Comparison of ENCODE assay signal across 24 cellular contexts in the genomic region with DNA sequence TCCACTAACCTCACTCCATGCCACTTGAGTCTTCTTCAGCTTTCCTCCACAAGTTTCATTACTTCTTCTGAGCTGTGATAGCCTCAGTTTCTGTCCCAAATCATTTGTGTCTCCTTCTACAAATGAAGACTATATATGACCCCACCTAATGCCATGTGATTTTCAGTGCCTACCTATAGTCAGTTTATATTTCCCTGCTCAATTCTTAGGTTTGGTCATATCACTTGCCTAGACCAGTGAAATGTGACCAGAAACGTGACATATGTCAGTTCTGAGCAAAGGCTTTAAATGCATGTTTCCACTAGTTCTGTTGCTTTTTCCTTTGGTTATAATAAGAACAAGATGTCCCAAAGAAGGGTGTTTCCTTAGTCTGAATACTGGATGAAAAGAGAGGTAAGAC.
"Had no signal": no experiment of that assay in that cellular context is flagged by ENCODE, and none has a peak within 500 bp of the region (broad histone marks: within the 10 kb centered on the region; RNA-seq: fewer than 3 reads in every experiment).

No MANE protein-coding gene starts in this region.

- DNase-seq: activated CD4-positive, alpha-beta memory T cell treated with anti-CD3 and anti-CD28 coated beads, Interleukin-2, amount 10 ng/mL, durations not matched to agents 7 days and 5 days; activated CD4-positive, alpha-beta T cell treated with anti-CD3 and anti-CD28 coated beads for 1 hour; activated CD4-positive, alpha-beta T cell treated with anti-CD3 and anti-CD28 coated beads, Interleukin-2, amount 10 ng/mL, durations not matched to agents 7 days and 5 days; activated gamma-delta T cell treated with Interleukin-2 at 50 U/mL for 16 hours; activated naive CD4-positive, alpha-beta T cell treated with anti-CD3 and anti-CD28 coated beads, Interleukin-2, amount 50 U/mL, for 16 hours; activated naive CD8-positive, alpha-beta T cell treated with anti-CD3 and anti-CD28 coated beads, Interleukin-2, amount 50 U/mL, for 24 hours; activated T-cell treated with anti-CD3 and anti-CD28 coated beads, Interleukin-2, amount 50 U/mL, for 4 hours; amygdala; central memory CD4-positive, alpha-beta T cell; endodermal cell; foreskin keratinocyte; left lung; lower lobe of right lung; mesendoderm; natural killer cell; occipital lobe; stimulated activated CD4-positive, alpha-beta T cell treated with anti-CD3 and anti-CD28 coated beads, Interleukin-15, amount 100 ng/mL, for 24 hours; stimulated activated CD4-positive, alpha-beta T cell treated with anti-CD3 and anti-CD28 coated beads, Interleukin-2, amount 100 ng/mL, for 24 hours; stimulated activated naive B cell treated with anti-CD40 and anti-IgM and Interleukin-4, amounts not matched to agents 10 μg/mL and 1 μg/mL and 100 μg/mL, for 72 hours; T-helper 9 cell; WERI-Rb-1 had no signal

- H3K27me3 Mint-ChIP-seq: activated CD4-positive, alpha-beta memory T cell treated with anti-CD3 and anti-CD28 coated beads, Interleukin-2, amount 10 ng/mL, durations not matched to agents 7 days and 5 days; activated CD4-positive, alpha-beta T cell treated with anti-CD3 and anti-CD28 coated beads, Interleukin-2, amount 10 ng/mL, durations not matched to agents 7 days and 5 days; activated naive CD8-positive, alpha-beta T cell treated with anti-CD3 and anti-CD28 coated beads, Interleukin-2, amount 50 U/mL, for 24 hours; activated T-helper 17 cell treated with anti-CD3 and anti-CD28 coated beads, Interleukin-2, amount 50 U/mL, for 72 hours; stimulated activated naive B cell treated with anti-CD40 and anti-IgM and Interleukin-4, amounts not matched to agents 10 μg/mL and 1 μg/mL and 100 μg/mL, for 72 hours had no signal

- H3K27ac Mint-ChIP-seq: activated CD4-positive, alpha-beta memory T cell treated with anti-CD3 and anti-CD28 coated beads, Interleukin-2, amount 10 ng/mL, durations not matched to agents 7 days and 5 days; activated CD4-positive, alpha-beta T cell treated with anti-CD3 and anti-CD28 coated beads, Interleukin-2, amount 10 ng/mL, durations not matched to agents 7 days and 5 days; activated naive CD8-positive, alpha-beta T cell treated with anti-CD3 and anti-CD28 coated beads, Interleukin-2, amount 50 U/mL, for 24 hours; activated T-helper 17 cell treated with anti-CD3 and anti-CD28 coated beads, Interleukin-2, amount 50 U/mL, for 72 hours; endodermal cell; natural killer cell; neural progenitor cell; stimulated activated naive B cell treated with anti-CD40 and anti-IgM and Interleukin-4, amounts not matched to agents 10 μg/mL and 1 μg/mL and 100 μg/mL, for 72 hours had no signal

- H3K4me3 Mint-ChIP-seq: activated CD4-positive, alpha-beta memory T cell treated with anti-CD3 and anti-CD28 coated beads, Interleukin-2, amount 10 ng/mL, durations not matched to agents 7 days and 5 days; activated CD4-positive, alpha-beta T cell treated with anti-CD3 and anti-CD28 coated beads, Interleukin-2, amount 10 ng/mL, durations not matched to agents 7 days and 5 days; activated naive CD8-positive, alpha-beta T cell treated with anti-CD3 and anti-CD28 coated beads, Interleukin-2, amount 50 U/mL, for 24 hours; activated T-cell treated with anti-CD3 and anti-CD28 coated beads, Interleukin-2, amount 50 U/mL, for 4 hours; activated T-helper 17 cell treated with anti-CD3 and anti-CD28 coated beads, Interleukin-2, amount 50 U/mL, for 72 hours; endodermal cell; natural killer cell; neural progenitor cell; stimulated activated naive B cell treated with anti-CD40 and anti-IgM and Interleukin-4, amounts not matched to agents 10 μg/mL and 1 μg/mL and 100 μg/mL, for 72 hours had no signal

- FAIRE-seq: islet of Langerhans had no signal

- ATAC-seq: activated naive CD8-positive, alpha-beta T cell treated with anti-CD3 and anti-CD28 coated beads, Interleukin-2, amount 50 U/mL, for 24 hours; activated T-cell treated with anti-CD3 and anti-CD28 coated beads, Interleukin-2, amount 50 U/mL, for 4 hours; activated T-helper 17 cell treated with anti-CD3 and anti-CD28 coated beads, Interleukin-2, amount 50 U/mL, for 72 hours; foreskin keratinocyte; left lung; lower lobe of right lung; natural killer cell had no signal

- H3K36me3 Mint-ChIP-seq: natural killer cell had no signal

- H3K4me1 Mint-ChIP-seq: endodermal cell, neural progenitor cell had no signal

- H3K9me3 Mint-ChIP-seq: activated CD4-positive, alpha-beta memory T cell treated with anti-CD3 and anti-CD28 coated beads, Interleukin-2, amount 10 ng/mL, durations not matched to agents 7 days and 5 days; activated T-cell treated with anti-CD3 and anti-CD28 coated beads, Interleukin-2, amount 50 U/mL, for 4 hours; activated T-helper 17 cell treated with anti-CD3 and anti-CD28 coated beads, Interleukin-2, amount 50 U/mL, for 72 hours; natural killer cell had no signal
